8 cellular contexts compared by ENCODE assay signal in the genomic region with DNA sequence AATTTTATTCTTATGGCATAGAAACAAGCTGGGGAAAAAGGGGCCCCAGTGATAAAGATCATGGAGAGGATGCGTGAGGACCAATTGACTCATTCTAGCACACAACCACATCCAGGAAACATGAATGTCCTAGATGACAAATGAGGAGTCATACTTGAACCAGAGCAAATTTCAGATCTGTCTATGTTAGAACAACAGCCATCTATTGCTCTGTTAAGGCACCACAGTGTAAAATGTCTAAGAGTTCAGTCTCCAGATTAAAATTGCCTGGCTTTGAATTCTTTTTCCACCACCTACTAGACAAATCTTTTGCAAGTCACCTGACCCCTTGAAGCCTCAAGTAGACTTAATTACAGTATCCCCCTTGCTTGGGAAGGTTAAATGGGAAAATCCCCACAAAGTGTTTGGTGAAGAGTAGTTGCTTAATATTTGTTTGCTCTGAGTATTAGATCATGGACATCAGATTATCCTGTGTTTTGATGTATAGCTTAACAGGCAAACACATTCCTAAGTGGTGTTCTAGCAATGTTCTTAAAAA.
DNase-seq lines count a peak whose midpoint lies in the region; ATAC-seq, FAIRE-seq and TF ChIP-seq lines count a peak whose summit lies in the region.

No MANE protein-coding gene starts in this region.

- H3K4me1 ChIP-seq in pancreas = peaks cover 0 to 5% (median 0%) of the 10 kb centered on the region in 3 donors

- TF ChIP-seq CTCF in pancreas (IDR thresholded peaks at IDR 0.05) = no peak

- no peaks in the 10 kb centered on the region for H3K36me3 ChIP-seq in pancreas

- TF ChIP-seq POLR2A in GM12892 (IDR thresholded peaks at IDR 0.05; ENCODE audit: low read depth, low read length) = no peak

- H3K4me3 ChIP-seq in pancreas = no peak overlapping the region

- intact Hi-C loops in pancreas (cut with DNase I) = no loop called here

- no peak for DNase-seq in GM12892 (ENCODE audit: insufficient read length)
- peak; percentile 99 for DNase-seq in RPMI7951 (ENCODE audit: low read depth)
- peak; percentile 14 for DNase-seq in fibroblast of gingiva (ENCODE audit: low read depth)
- DNase-seq in GM19239 (ENCODE audit: insufficient read length, low spot score) = no peak
- no peak for DNase-seq in NCI-H2107 (lab: John Stamatoyannopoulos, UW)
- no peak for DNase-seq in nucleus accumbens (lab: John Stamatoyannopoulos, UW)
- no peak for DNase-seq in pancreas

- H3K27me3 ChIP-seq in pancreas = no peaks in the 10 kb centered on the region

- ATAC-seq in HG02642 (IDR thresholded peaks at IDR 0.05; ENCODE audit: poor library complexity, unreplicated experiment) (peak; percentile 83), pancreas (no peak)

- 90 to 96% methylated on average over 1 of the region's 1 CpG for WGBS in pancreas, 2 donors

- H3K9me3 ChIP-seq in pancreas = no peaks in the 10 kb centered on the region

- no peak overlapping the region for H3K27ac ChIP-seq in pancreas

- FAIRE-seq in GM12892 (lab: Jason Lieb, UNC) = peak; percentile 46
- FAIRE-seq in GM19239 (lab: Jason Lieb, UNC) = no peak
- no peak for FAIRE-seq in pancreas (lab: Jason Lieb, UNC)

Comparison
In these comparisons a context has a peak if more than half of its experiments do, and no peak if none do; other contexts are left out.
1. DNase-seq: peak in RPMI7951 (single experiment) and fibroblast of gingiva (single experiment); none in GM12892 (single experiment), GM19239 (single experiment), NCI-H2107 (single experiment), nucleus accumbens (0 of 56) and pancreas (0 of 6).